ENCODE assay signal across 9 cellular contexts in the genomic region with DNA sequence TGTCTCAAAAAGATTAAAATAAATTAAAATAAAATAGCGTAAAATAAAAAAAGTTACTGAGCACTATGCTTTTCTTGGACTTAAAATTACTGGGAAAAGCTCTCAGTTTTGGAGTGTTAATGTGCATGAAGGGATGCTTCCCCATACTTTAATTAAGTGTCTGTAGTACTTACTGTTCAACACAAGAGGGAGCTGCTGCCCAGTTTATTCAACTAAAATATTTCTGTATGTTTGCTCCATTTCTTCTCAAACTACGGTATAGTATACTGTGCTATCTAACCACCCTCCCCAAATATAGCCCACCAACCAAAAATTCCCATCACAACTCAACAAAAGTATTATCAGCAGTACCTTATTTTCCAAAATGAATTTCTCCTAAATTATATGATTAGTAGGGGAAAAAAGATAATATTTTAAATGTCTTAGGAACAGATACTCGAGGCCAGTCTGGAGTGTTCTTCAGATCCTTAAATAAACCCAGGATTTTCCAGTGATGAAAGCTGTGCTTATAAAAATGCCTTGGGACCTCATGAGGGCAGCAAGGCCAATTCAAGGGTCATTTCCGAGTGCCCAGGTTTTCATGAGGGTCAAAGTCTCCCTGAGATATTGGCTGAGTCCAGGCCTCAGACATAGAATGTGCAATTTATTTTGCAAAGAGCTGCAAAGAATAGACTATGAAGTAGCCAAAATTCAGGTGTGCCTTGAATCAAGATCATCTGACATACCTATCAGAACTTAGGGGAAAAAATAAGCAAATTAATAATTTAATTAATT.
DNase-seq lines count a peak whose midpoint lies in the region; ATAC-seq and TF ChIP-seq lines count a peak whose summit lies in the region.
"Had no signal": no experiment of that assay in that cellular context is flagged by ENCODE, and none has a peak within 500 bp of the region (broad histone marks: within the 10 kb centered on the region; RNA-seq: fewer than 3 reads in every experiment).

No MANE protein-coding gene starts in this region.

- no peaks in the 10 kb centered on the region for H3K9me3 Mint-ChIP-seq in activated naive CD4-positive, alpha-beta T cell treated with anti-CD3 and anti-CD28 coated beads, Interleukin-2, amount 10 ng/mL, durations not matched to agents 7 days and 5 days
- H3K9me3 Mint-ChIP-seq in brain, result no peaks in the 10 kb centered on the region
- H3K9me3 Mint-ChIP-seq: stimulated activated naive CD8-positive, alpha-beta T cell treated with anti-CD3 and anti-CD28 coated beads, Interleukin-15, Interleukin-2, amounts not matched to agents 100 ng/mL and 50 ng/mL, for 24 hours had no signal

- CTCF ChIA-PET in activated naive CD4-positive, alpha-beta T cell treated with anti-CD3 and anti-CD28 coated beads, Interleukin-2, amount 10 ng/mL, durations not matched to agents 7 days and 5 days (lab: Charles Lee), result interaction anchor here (0.9 to 6.9 kb wide), 30 partner anchors 9 to 629 kb away, joined by 3 to 72 read pairs (median 5); partner anchors contain the start of gene CHRNA1

- ATAC-seq in HG02852 (IDR thresholded peaks at IDR 0.05; ENCODE audit: unreplicated experiment), result peak; percentile 46

- H3K4me3 Mint-ChIP-seq in activated naive CD4-positive, alpha-beta T cell treated with anti-CD3 and anti-CD28 coated beads, Interleukin-2, amount 10 ng/mL, durations not matched to agents 7 days and 5 days, result no peak overlapping the region
- H3K4me3 Mint-ChIP-seq in brain, result no peak overlapping the region
- H3K4me3 Mint-ChIP-seq: stimulated activated naive CD8-positive, alpha-beta T cell treated with anti-CD3 and anti-CD28 coated beads, Interleukin-15, Interleukin-2, amounts not matched to agents 100 ng/mL and 50 ng/mL, for 24 hours had no signal

- H3K36me3 Mint-ChIP-seq in activated naive CD4-positive, alpha-beta T cell treated with anti-CD3 and anti-CD28 coated beads, Interleukin-2, amount 10 ng/mL, durations not matched to agents 7 days and 5 days, result no peaks in the 10 kb centered on the region
- no peaks in the 10 kb centered on the region for H3K36me3 Mint-ChIP-seq in brain

- H3K4me1 Mint-ChIP-seq in activated naive CD4-positive, alpha-beta T cell treated with anti-CD3 and anti-CD28 coated beads, Interleukin-2, amount 10 ng/mL, durations not matched to agents 7 days and 5 days, result peaks cover 2% of the 10 kb centered on the region
- H3K4me1 Mint-ChIP-seq in brain, result peaks cover 6% of the 10 kb centered on the region

- TF ChIP-seq CTCF in brain (conservative IDR thresholded peaks at IDR 0.05), result peak; percentile 79 to 80

- peak; percentile 37 for DNase-seq in activated naive CD4-positive, alpha-beta T cell treated with anti-CD3 and anti-CD28 coated beads, Interleukin-2, amount 10 ng/mL, durations not matched to agents 7 days and 5 days
- no peak for DNase-seq in activated naive CD4-positive, alpha-beta T cell treated with anti-CD3 and anti-CD28 coated beads, Interleukin-2, amount 50 U/mL, for 16 hours
- DNase-seq in NCI-H82 (lab: John Stamatoyannopoulos, UW), result peak; percentile 68
- DNase-seq in iris pigment epithelial cell (ENCODE audit: low read depth), result peak; percentile 51
- DNase-seq in stromal cell of bone marrow (ENCODE audit: low read depth), result peak; percentile 22
- no peak for DNase-seq in stimulated activated CD4-positive, alpha-beta T cell treated with anti-CD3 and anti-CD28 coated beads, Interleukin-4, amount 100 ng/mL, for 4 hours

- no peak overlapping the region for H3K27ac Mint-ChIP-seq in activated naive CD4-positive, alpha-beta T cell treated with anti-CD3 and anti-CD28 coated beads, Interleukin-2, amount 10 ng/mL, durations not matched to agents 7 days and 5 days
- H3K27ac Mint-ChIP-seq in brain, result no peak overlapping the region
- H3K27ac Mint-ChIP-seq: stimulated activated naive CD8-positive, alpha-beta T cell treated with anti-CD3 and anti-CD28 coated beads, Interleukin-15, Interleukin-2, amounts not matched to agents 100 ng/mL and 50 ng/mL, for 24 hours had no signal

- peaks cover 44% of the 10 kb centered on the region for H3K27me3 Mint-ChIP-seq in activated naive CD4-positive, alpha-beta T cell treated with anti-CD3 and anti-CD28 coated beads, Interleukin-2, amount 10 ng/mL, durations not matched to agents 7 days and 5 days
- peaks cover 44% of the 10 kb centered on the region for H3K27me3 Mint-ChIP-seq in brain
- H3K27me3 Mint-ChIP-seq: stimulated activated naive CD8-positive, alpha-beta T cell treated with anti-CD3 and anti-CD28 coated beads, Interleukin-15, Interleukin-2, amounts not matched to agents 100 ng/mL and 50 ng/mL, for 24 hours had no signal

Comparison
In these comparisons a context has a peak if more than half of its experiments do, and no peak if none do; other contexts are left out.
1. DNase-seq: peak in activated naive CD4-positive, alpha-beta T cell treated with anti-CD3 and anti-CD28 coated beads, Interleukin-2, amount 10 ng/mL, durations not matched to agents 7 days and 5 days (single experiment), NCI-H82 (single experiment), iris pigment epithelial cell (single experiment) and stromal cell of bone marrow (single experiment); none in activated naive CD4-positive, alpha-beta T cell treated with anti-CD3 and anti-CD28 coated beads, Interleukin-2, amount 50 U/mL, for 16 hours (single experiment) and stimulated activated CD4-positive, alpha-beta T cell treated with anti-CD3 and anti-CD28 coated beads, Interleukin-4, amount 100 ng/mL, for 4 hours (0 of 2).